8 cellular contexts compared by ENCODE assay signal in genomic region chr16:89793092-89793491, GRCh38. TPM values are rescaled to one million over a fixed set of nuclear protein-coding genes. Genes with fewer than 3 reads are reported as not detected.
DNase-seq lines count a peak whose midpoint lies in the region; ATAC-seq and TF ChIP-seq lines count a peak whose summit lies in the region.
"Not testable (repeated sequence)": the region's sequence is repeated elsewhere in the genome, so short reads cannot be mapped to it uniquely, and the experiment has no call there.

No MANE protein-coding gene starts in this region.

- not testable (repeated sequence) for H3K9me3 ChIP-seq in upper lobe of right lung

- TF ChIP-seq CTCF in GM10248 (IDR thresholded peaks at IDR 0.05; ENCODE audit: control extremely low read depth, extremely low read depth, low read depth, missing control alignments) = peak; percentile 59
- TF ChIP-seq CTCF in RWPE1 (conservative IDR thresholded peaks at IDR 0.05; ENCODE audit: low read depth) = peak; percentile 62
- peak; percentile 66 for TF ChIP-seq CTCF in MCF 10A (IDR thresholded peaks at IDR 0.05; ENCODE audit: unreplicated experiment)
- TF ChIP-seq CTCF in upper lobe of right lung (IDR thresholded peaks at IDR 0.05) = peak; percentile 84

- POLR2A ChIA-PET in GM10248 (lab: Yijun Ruan, JAX); RWPE1 (lab: Yijun Ruan, JAX; ENCODE audit: low non-redundant PET); MCF 10A (lab: Yijun Ruan, JAX): not testable (repeated sequence)

- not testable (repeated sequence) for H3K4me1 ChIP-seq in upper lobe of right lung

- H3K36me3 Mint-ChIP-seq in activated CD8-positive, alpha-beta memory T cell treated with anti-CD3 and anti-CD28 coated beads, Interleukin-2, amount 10 ng/mL, durations not matched to agents 7 days and 5 days = peaks cover 49% of the 10 kb centered on the region
- H3K36me3 Mint-ChIP-seq in MCF 10A (ENCODE audit: insufficient read depth, unreplicated experiment) = peaks cover 41% of the 10 kb centered on the region

- H3K27me3 ChIP-seq in upper lobe of right lung = not testable (repeated sequence)

- not testable (repeated sequence) for H3K27ac Mint-ChIP-seq in activated CD8-positive, alpha-beta memory T cell treated with anti-CD3 and anti-CD28 coated beads, Interleukin-2, amount 10 ng/mL, durations not matched to agents 7 days and 5 days; MCF 10A (ENCODE audit: low read depth, unreplicated experiment)

- H3K27ac ChIP-seq in RWPE1, upper lobe of right lung: not testable (repeated sequence)

- not testable (repeated sequence) for DNase-seq in GM10248 (ENCODE audit: extremely low spot score); RWPE1 (ENCODE audit: low spot score)
- DNase-seq in activated CD8-positive, alpha-beta memory T cell treated with anti-CD3 and anti-CD28 coated beads, Interleukin-2, amount 10 ng/mL, durations not matched to agents 7 days and 5 days = peak; percentile 68
- DNase-seq in MCF 10A (ENCODE audit: unreplicated experiment) (peak; percentile 18), Right ventricle myocardium superior (peak; percentile 72), myocyte (ENCODE audit: low read depth) (peak; percentile 30), upper lobe of right lung (peak; percentile 82)
- peak; percentile 11 to 34 for DNase-seq in stimulated activated CD4-positive, alpha-beta T cell treated with anti-CD3 and anti-CD28 coated beads, Interleukin-1b, Interleukin-23, amount 100 ng/mL, for 1 hour (ENCODE audit: low read depth in 2 of 2)

- not testable (repeated sequence) for H3K27me3 Mint-ChIP-seq in activated CD8-positive, alpha-beta memory T cell treated with anti-CD3 and anti-CD28 coated beads, Interleukin-2, amount 10 ng/mL, durations not matched to agents 7 days and 5 days; MCF 10A (ENCODE audit: insufficient read depth, unreplicated experiment)

- CTCF ChIA-PET in GM10248 (lab: Yijun Ruan, JAX) (interaction anchor here (0.7 to 7.7 kb wide), 16 partner anchors 8 to 283 kb away, joined by 3 to 115 read pairs (median 5); partner anchors contain the start of gene SPATA2L), RWPE1 (lab: Yijun Ruan, JAX) (interaction anchor here (0.6 to 1.9 kb wide), 3 partner anchors 57 to 162 kb away, joined by 3 to 5 read pairs (median 4); no protein-coding TSS in a partner anchor), MCF 10A (lab: Yijun Ruan, JAX) (interaction anchor here (0.7 to 4.1 kb wide), 8 partner anchors 9 to 93 kb away, joined by 3 to 20 read pairs (median 6); no protein-coding TSS in a partner anchor)
- CTCF ChIA-PET in activated CD8-positive, alpha-beta memory T cell treated with anti-CD3 and anti-CD28 coated beads, Interleukin-2, amount 10 ng/mL, durations not matched to agents 7 days and 5 days (lab: Charles Lee) = interaction anchor here (0.8 to 5.5 kb wide), 12 partner anchors 8 to 93 kb away, joined by 3 to 100 read pairs (median 5); partner anchors contain the start of genes SPATA2L and TCF25

- not testable (repeated sequence) for ATAC-seq in activated CD8-positive, alpha-beta memory T cell treated with anti-CD3 and anti-CD28 coated beads, Interleukin-2, amount 10 ng/mL, durations not matched to agents 7 days and 5 days; Right ventricle myocardium superior (ENCODE audit: poor library complexity); upper lobe of right lung

- H3K9me3 Mint-ChIP-seq in activated CD8-positive, alpha-beta memory T cell treated with anti-CD3 and anti-CD28 coated beads, Interleukin-2, amount 10 ng/mL, durations not matched to agents 7 days and 5 days (ENCODE audit: low read depth); MCF 10A (ENCODE audit: unreplicated experiment): not testable (repeated sequence)

- intact Hi-C loops in MCF 10A (cut with micrococcal nuclease) = loop anchor here (2.0 kb wide), 1 partner anchor 92 kb away; the partner anchor contains the start of gene SPATA2L
- intact Hi-C loops in Right ventricle myocardium superior (cut with DNase I) = loop anchor here (5.0 kb wide), 1 partner anchor 86 kb away; no protein-coding TSS in a partner anchor
- intact Hi-C loops in upper lobe of right lung (cut with DNase I) = loop anchor here (5.0 kb wide), 1 partner anchor 86 kb away; no protein-coding TSS in a partner anchor

- H3K4me1 Mint-ChIP-seq in activated CD8-positive, alpha-beta memory T cell treated with anti-CD3 and anti-CD28 coated beads, Interleukin-2, amount 10 ng/mL, durations not matched to agents 7 days and 5 days; MCF 10A (ENCODE audit: insufficient read depth, unreplicated experiment): not testable (repeated sequence)

- not testable (repeated sequence) for H3K4me3 Mint-ChIP-seq in activated CD8-positive, alpha-beta memory T cell treated with anti-CD3 and anti-CD28 coated beads, Interleukin-2, amount 10 ng/mL, durations not matched to agents 7 days and 5 days; MCF 10A (ENCODE audit: unreplicated experiment)

- not testable (repeated sequence) for H3K4me3 ChIP-seq in upper lobe of right lung

- not testable (repeated sequence) for H3K36me3 ChIP-seq in upper lobe of right lung

- BruUV-seq in MCF 10A (replicated peaks; lab: Mats Ljungman, UMichigan) = not testable (repeated sequence)

RNA-seq across cellular contexts. Expression of gene FANCA, which starts 23.4 kb away (rescaled TPM):
- total RNA-seq in activated CD8-positive, alpha-beta memory T cell treated with anti-CD3 and anti-CD28 coated beads, Interleukin-2, amount 10 ng/mL, durations not matched to agents 7 days and 5 days = 100 to 1,000 TPM; 135 to 202 TPM
- total RNA-seq in MCF 10A (2022) (18.5 and 30.6 TPM in 2 replicates), Right ventricle myocardium superior (1.9 TPM), myocyte (3.0 and 4.4 TPM in 2 replicates), upper lobe of right lung (6.1 TPM)
- polyA plus RNA-seq in myocyte (2012) = 3.3 TPM

RNA-seq across cellular contexts. Expression of gene SPIRE2, which starts 35.2 kb away (rescaled TPM):
- under 1 TPM; 0.44 to 0.80 TPM for total RNA-seq in activated CD8-positive, alpha-beta memory T cell treated with anti-CD3 and anti-CD28 coated beads, Interleukin-2, amount 10 ng/mL, durations not matched to agents 7 days and 5 days
- total RNA-seq in MCF 10A (2022) = 3.8 and 4.8 TPM in 2 replicates
- 1.2 TPM for total RNA-seq in Right ventricle myocardium superior
- total RNA-seq in myocyte = 2.3 and 2.4 TPM in 2 replicates
- polyA plus RNA-seq in myocyte (2012) = 2.6 TPM
- total RNA-seq in upper lobe of right lung = 9.5 TPM
